In the genomic region with DNA sequence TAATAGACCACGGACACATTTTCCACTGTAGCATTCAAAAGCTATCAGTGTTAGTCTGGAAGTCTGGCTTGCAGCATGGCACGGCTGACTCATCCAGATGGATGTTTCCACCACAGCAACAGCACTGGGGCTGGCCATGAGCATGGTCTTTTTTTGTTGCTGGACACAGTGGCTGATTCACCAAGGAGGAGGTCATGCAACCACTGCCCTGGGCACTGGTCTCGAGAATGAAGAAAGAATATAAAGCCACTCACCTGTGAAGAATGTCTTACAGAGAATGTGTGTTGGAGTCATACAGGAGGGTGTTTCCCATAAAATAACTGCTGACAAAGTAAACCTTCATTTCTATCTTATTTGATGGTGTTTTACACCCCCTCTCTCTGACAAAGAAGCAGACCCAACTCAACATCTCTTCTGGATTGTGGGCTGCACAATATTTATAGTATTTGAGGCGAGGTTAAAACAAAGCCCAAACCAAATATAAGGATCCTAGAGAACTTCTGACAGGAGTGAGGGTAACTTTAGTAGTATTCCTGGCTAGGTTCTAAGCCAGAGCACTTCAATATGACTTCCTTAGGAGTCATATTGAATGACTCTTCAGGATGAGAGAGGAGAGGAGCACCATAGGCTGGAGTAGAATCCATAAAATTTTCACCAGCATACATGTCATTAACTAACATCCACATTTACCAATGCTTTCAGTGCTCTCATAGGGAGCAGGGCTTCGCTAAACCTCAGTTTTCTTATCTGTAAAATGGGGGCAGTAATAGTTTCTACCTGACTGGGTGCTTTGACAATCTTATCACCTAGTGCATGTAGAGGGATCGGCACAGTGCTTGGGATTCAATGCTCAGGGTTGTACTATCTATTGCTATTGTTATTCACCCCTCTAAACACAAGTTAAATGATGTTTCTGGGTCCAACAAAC, we compare ENCODE assay signal across 9 cellular contexts.
DNase-seq lines count a peak whose midpoint lies in the region; ATAC-seq and TF ChIP-seq lines count a peak whose summit lies in the region.
"Had no signal": no experiment of that assay in that cellular context is flagged by ENCODE, and none has a peak within 500 bp of the region (broad histone marks: within the 10 kb centered on the region; RNA-seq: fewer than 3 reads in every experiment).

No MANE protein-coding gene starts in this region.

- in situ Hi-C loops in SK-MEL-5 (cut with HindIII; ENCODE audit: low pct_unique_long_range_greater_than_20kb, low sequenced_read_pairs) = no loop called here

- TF ChIP-seq CTCF in AG09319 (IDR thresholded peaks at IDR 0.05; ENCODE audit: low read depth, low read length) = no peak
- TF ChIP-seq CTCF in foreskin fibroblast (IDR thresholded peaks at IDR 0.05; ENCODE audit: low read depth, low read length) = no peak

- no peak for ATAC-seq in GM19328 (IDR thresholded peaks at IDR 0.05; ENCODE audit: unreplicated experiment)

- no peak overlapping the region for H3K4me3 ChIP-seq in foreskin fibroblast (ENCODE audit: low read depth in 1 of 2, low read length in 2 of 2)

- peak; percentile 72 for DNase-seq in AG09319 (ENCODE audit: extremely low read depth, low read depth)
- DNase-seq in SK-MEL-5 (ENCODE audit: low read depth, low spot score) = peak; percentile 91
- peak; percentile 95 to 96 for DNase-seq in foreskin fibroblast
- peak in 47 of 56 donors; percentile 8 to 89 (median 40) for DNase-seq in nucleus accumbens (lab: John Stamatoyannopoulos, UW)
- DNase-seq in NCI-H146 (lab: John Stamatoyannopoulos, UW) = no peak
- no peak for DNase-seq in NCI-H2081 (lab: John Stamatoyannopoulos, UW)
- no peak for DNase-seq in NCI-H2196 (lab: John Stamatoyannopoulos, UW; ENCODE audit: unreplicated experiment)
- DNase-seq: DND-41 had no signal

Comparison
In these comparisons a context has a peak if more than half of its experiments do, and no peak if none do; other contexts are left out.
1. DNase-seq: peak in AG09319 (single experiment), SK-MEL-5 (single experiment), foreskin fibroblast (2 of 2) and nucleus accumbens (47 of 56); none in NCI-H146 (single experiment), NCI-H2081 (0 of 2) and NCI-H2196 (single experiment).